Comparison of ENCODE assay signal across 28 cellular contexts in genomic region chr17:34369196-34369500, GRCh38. TPM values are rescaled to one million over a fixed set of nuclear protein-coding genes. Genes with fewer than 3 reads are reported as not detected.
"Had no signal": no experiment of that assay in that cellular context is flagged by ENCODE, and none has a peak within 500 bp of the region (broad histone marks: within the 10 kb centered on the region; RNA-seq: fewer than 3 reads in every experiment).

No MANE protein-coding gene starts in this region.

- DNase-seq: activated B cell treated with CpG ODN at 0.5 μM for 24 hours; activated CD4-positive, alpha-beta T cell treated with anti-CD3 and anti-CD28 coated beads for 1 hour; activated CD4-positive, alpha-beta T cell treated with anti-CD3 and anti-CD28 coated beads, Interleukin-2, amount 10 ng/mL, durations not matched to agents 24 days and 14 days; activated CD4-positive, alpha-beta T cell treated with anti-CD3 and anti-CD28 coated beads, Interleukin-2, amount 50 U/mL, for 48 hours; activated CD8-positive, alpha-beta memory T cell treated with anti-CD3 and anti-CD28 coated beads, Interleukin-2, amount 10 ng/mL, durations not matched to agents 7 days and 5 days; activated gamma-delta T cell; activated naive CD4-positive, alpha-beta T cell treated with anti-CD3 and anti-CD28 coated beads for 36 hours; activated T-cell treated with anti-CD3 and anti-CD28 coated beads for 4 hours; activated T-cell treated with anti-CD3 and anti-CD28 coated beads, Interleukin-2, amount 50 U/mL, for 48 hours; amygdala; brain microvascular endothelial cell; cerebellar nuclear complex; KBM-7; MG63; NCI-H1105; NCI-H1436 treated with DMSO at 0.1 percent for 48 hours; NCI-H187; NCI-H2081; NCI-H446; NCI-H524; SIG-M5; T-cell; T-helper 2 cell; T1000 had no signal

- H3K9me3 ChIP-seq: MG63 had no signal

- ATAC-seq: activated CD8-positive, alpha-beta memory T cell treated with anti-CD3 and anti-CD28 coated beads, Interleukin-2, amount 10 ng/mL, durations not matched to agents 7 days and 5 days; activated T-helper 17 cell treated with anti-CD3 and anti-CD28 coated beads, Interleukin-2, amount 50 U/mL, for 72 hours; T-cell had no signal

- H3K4me3 ChIP-seq: cardiac muscle cell, MG63 had no signal

- H3K27me3 ChIP-seq: brain microvascular endothelial cell, cardiac muscle cell, MG63 had no signal

- FAIRE-seq: TTC549 had no signal

- H3K27ac ChIP-seq: brain microvascular endothelial cell, cardiac muscle cell had no signal

- H3K36me3 ChIP-seq: brain microvascular endothelial cell, cardiac muscle cell, MG63 had no signal

RNA-seq across cellular contexts. Expression of gene CCL1, which starts 6.1 kb away (rescaled TPM):
- total RNA-seq: activated B cell treated with CpG ODN at 0.5 μM for 24 hours; activated naive CD4-positive, alpha-beta T cell treated with anti-CD3 and anti-CD28 coated beads for 36 hours; cardiac muscle cell; RPMI7951; T-cell had no signal
- polyA plus RNA-seq: cardiac muscle cell had no signal

RNA-seq across cellular contexts. Expression of gene CCL13, which starts 12.9 kb away (rescaled TPM):
- total RNA-seq: activated B cell treated with CpG ODN at 0.5 μM for 24 hours; activated CD4-positive, alpha-beta T cell treated with anti-CD3 and anti-CD28 coated beads, Interleukin-2, amount 10 ng/mL, durations not matched to agents 24 days and 14 days; activated CD8-positive, alpha-beta memory T cell treated with anti-CD3 and anti-CD28 coated beads, Interleukin-2, amount 10 ng/mL, durations not matched to agents 7 days and 5 days; activated naive CD4-positive, alpha-beta T cell treated with anti-CD3 and anti-CD28 coated beads for 36 hours; activated T-helper 17 cell treated with anti-CD3 and anti-CD28 coated beads, Interleukin-2, amount 50 U/mL, for 72 hours; cardiac muscle cell; RPMI7951; T-cell had no signal
- polyA plus RNA-seq: cardiac muscle cell had no signal

RNA-seq across cellular contexts. Expression of gene CCL8, which starts 49.9 kb away (rescaled TPM):
- total RNA-seq: activated B cell treated with CpG ODN at 0.5 μM for 24 hours; activated CD4-positive, alpha-beta T cell treated with anti-CD3 and anti-CD28 coated beads, Interleukin-2, amount 10 ng/mL, durations not matched to agents 24 days and 14 days; activated CD8-positive, alpha-beta memory T cell treated with anti-CD3 and anti-CD28 coated beads, Interleukin-2, amount 10 ng/mL, durations not matched to agents 7 days and 5 days; activated naive CD4-positive, alpha-beta T cell treated with anti-CD3 and anti-CD28 coated beads for 36 hours; activated T-helper 17 cell treated with anti-CD3 and anti-CD28 coated beads, Interleukin-2, amount 50 U/mL, for 72 hours; cardiac muscle cell; RPMI7951; T-cell had no signal
- polyA plus RNA-seq: cardiac muscle cell had no signal
